Comparison of ENCODE assay signal across 26 cellular contexts in the genomic region with DNA sequence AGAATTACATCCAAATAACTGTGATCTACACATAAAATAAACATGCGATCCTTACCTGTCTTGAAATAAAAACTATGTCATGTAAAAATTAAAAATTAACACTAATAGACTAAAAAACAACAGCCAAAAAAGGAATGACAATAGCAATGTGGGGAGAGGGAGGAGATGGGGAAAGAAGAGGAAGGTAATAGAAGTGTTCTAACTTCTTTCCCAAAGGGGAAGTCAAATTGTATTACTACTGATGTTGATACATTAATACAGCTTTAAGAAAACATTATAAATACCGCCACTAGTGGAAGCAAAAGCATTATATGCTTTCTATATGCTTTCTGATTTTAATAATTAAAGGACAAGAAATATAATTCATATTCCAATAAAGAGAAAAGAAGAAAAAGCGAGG.
"Had no signal": no experiment of that assay in that cellular context is flagged by ENCODE, and none has a peak within 500 bp of the region (broad histone marks: within the 10 kb centered on the region; RNA-seq: fewer than 3 reads in every experiment).

No MANE protein-coding gene starts in this region.

- H3K4me3 Mint-ChIP-seq: endodermal cell; natural killer cell treated with Interleukin-12 subunit alpha and Interleukin-12 subunit beta and Interleukin-15 and Interleukin-18, amount 100 ng/mL, for 72 hours; stimulated activated naive B cell treated with anti-CD40 and anti-IgM and Interleukin-4, amounts not matched to agents 10 μg/mL and 1 μg/mL and 100 μg/mL, for 72 hours; stimulated activated naive CD8-positive, alpha-beta T cell treated with anti-CD3 and anti-CD28 coated beads, Interleukin-15, amount 100 ng/mL, for 72 hours had no signal

- H3K27me3 Mint-ChIP-seq: stimulated activated naive B cell treated with anti-CD40 and anti-IgM and Interleukin-4, amounts not matched to agents 10 μg/mL and 1 μg/mL and 100 μg/mL, for 72 hours; stimulated activated naive CD8-positive, alpha-beta T cell treated with anti-CD3 and anti-CD28 coated beads, Interleukin-15, amount 100 ng/mL, for 72 hours had no signal

- H3K36me3 ChIP-seq: colonic mucosa, right lobe of liver, tibial nerve had no signal

- H3K27ac ChIP-seq: colonic mucosa, hepatocyte, parathyroid adenoma, psoas muscle, right lobe of liver, testis, tibial nerve had no signal

- DNase-seq: colonic mucosa; dermis blood vessel endothelial cell; effector CD4-positive, alpha-beta T cell; endodermal cell; foreskin melanocyte; head of caudate nucleus; kidney; left cardiac atrium; left ventricle myocardium superior; mesenchymal stem cell; midbrain; psoas muscle; retina; right lobe of liver; spleen; stimulated activated CD4-positive, alpha-beta T cell treated with anti-CD3 and anti-CD28 coated beads, Interleukin-15, amount 100 ng/mL, for 24 hours; stimulated activated CD4-positive, alpha-beta T cell treated with anti-CD3 and anti-CD28 coated beads, Interleukin-1b, Interleukin-23, amount 100 ng/mL, for 48 hours; stimulated activated CD4-positive, alpha-beta T cell treated with anti-CD3 and anti-CD28 coated beads, Interleukin-4, amount 100 ng/mL, for 24 hours; stimulated activated naive B cell treated with anti-CD40 and anti-IgM and Interleukin-4, amounts not matched to agents 10 μg/mL and 1 μg/mL and 100 μg/mL, for 72 hours; stimulated activated naive CD8-positive, alpha-beta T cell treated with anti-CD3 and anti-CD28 coated beads, Interleukin-15, amount 100 ng/mL, for 72 hours; testis had no signal

- H3K36me3 Mint-ChIP-seq: natural killer cell treated with Interleukin-12 subunit alpha and Interleukin-12 subunit beta and Interleukin-15 and Interleukin-18, amount 100 ng/mL, for 72 hours had no signal

- H3K4me3 ChIP-seq: colonic mucosa, hepatocyte, lung, psoas muscle, right lobe of liver, spleen, testis, tibial nerve had no signal

- ATAC-seq: left cardiac atrium; left ventricle myocardium superior; natural killer cell treated with Interleukin-12 subunit alpha and Interleukin-12 subunit beta and Interleukin-15 and Interleukin-18, amount 100 ng/mL, for 72 hours; psoas muscle; right lobe of liver; stimulated activated naive B cell treated with anti-CD40 and anti-IgM and Interleukin-4, amounts not matched to agents 10 μg/mL and 1 μg/mL and 100 μg/mL, for 72 hours; stimulated activated naive CD8-positive, alpha-beta T cell treated with anti-CD3 and anti-CD28 coated beads, Interleukin-15, amount 100 ng/mL, for 72 hours had no signal

- H3K9me3 Mint-ChIP-seq: endodermal cell; natural killer cell treated with Interleukin-12 subunit alpha and Interleukin-12 subunit beta and Interleukin-15 and Interleukin-18, amount 100 ng/mL, for 72 hours; stimulated activated naive B cell treated with anti-CD40 and anti-IgM and Interleukin-4, amounts not matched to agents 10 μg/mL and 1 μg/mL and 100 μg/mL, for 72 hours; stimulated activated naive CD8-positive, alpha-beta T cell treated with anti-CD3 and anti-CD28 coated beads, Interleukin-15, amount 100 ng/mL, for 72 hours had no signal

- H3K9me3 ChIP-seq: colonic mucosa, psoas muscle, right lobe of liver, spleen, testis, tibial nerve had no signal

- H3K27ac Mint-ChIP-seq: endodermal cell; stimulated activated naive B cell treated with anti-CD40 and anti-IgM and Interleukin-4, amounts not matched to agents 10 μg/mL and 1 μg/mL and 100 μg/mL, for 72 hours had no signal

- H3K27me3 ChIP-seq: colonic mucosa, hepatocyte, right lobe of liver, spleen, testis, tibial nerve had no signal
